ENCODE assay signal across 7 cellular contexts in the genomic region with DNA sequence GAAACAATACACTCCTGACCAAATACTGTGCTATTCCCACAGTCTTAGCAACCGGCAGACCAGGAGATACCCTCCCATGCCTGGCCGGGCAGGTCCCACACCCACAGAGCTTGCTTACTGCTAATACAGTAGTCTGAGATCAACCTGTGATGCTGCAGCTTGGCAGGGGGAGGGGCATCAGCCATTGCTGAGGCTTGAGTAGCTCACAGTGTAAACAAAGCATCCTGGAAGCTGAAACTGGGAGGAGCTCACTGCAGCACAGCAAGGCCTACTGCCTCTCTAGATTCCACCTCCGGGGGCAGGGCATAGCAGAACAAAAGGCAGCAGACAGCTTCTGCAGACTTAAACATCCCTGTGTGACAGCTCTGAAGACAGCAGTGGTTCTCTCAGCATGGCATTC.
DNase-seq lines count a peak whose midpoint lies in the region; ATAC-seq and TF ChIP-seq lines count a peak whose summit lies in the region.
"Not testable (repeated sequence)": the region's sequence is repeated elsewhere in the genome, so short reads cannot be mapped to it uniquely, and the experiment has no call there.

No MANE protein-coding gene starts in this region.

- TF ChIP-seq CTCF in LNCaP clone FGC (IDR thresholded peaks at IDR 0.05; ENCODE audit: control insufficient read depth, extremely low read depth, insufficient read depth); choroid plexus epithelial cell (conservative IDR thresholded peaks at IDR 0.05; ENCODE audit: low read depth, low read length); foreskin keratinocyte (conservative IDR thresholded peaks at IDR 0.05); left lung (IDR thresholded peaks at IDR 0.05): not testable (repeated sequence)

- DNase-seq in Daoy (ENCODE audit: low read depth) = peak; percentile 22
- DNase-seq in LNCaP clone FGC (ENCODE audit: low read depth) = peak; percentile 28
- DNase-seq in NCI-H2196 treated with DMSO at 0.1 percent for 48 hours (lab: John Stamatoyannopoulos, UW; ENCODE audit: unreplicated experiment) = peak; percentile 8
- DNase-seq in SHP77 treated with DMSO at 0.1 percent for 48 hours (lab: John Stamatoyannopoulos, UW) = peak; percentile 60
- peak; percentile 38 for DNase-seq in choroid plexus epithelial cell (ENCODE audit: low read depth)
- DNase-seq in foreskin keratinocyte = peak; percentile 28 to 44
- DNase-seq in left lung = peak in 1 of 2 donors; percentile 32

- H3K4me3 ChIP-seq in LNCaP clone FGC (ENCODE audit: low read depth, low read length); choroid plexus epithelial cell (ENCODE audit: low read depth, low read length); left lung: not testable (repeated sequence)

- not testable (repeated sequence) for H3K36me3 ChIP-seq in left lung

- H3K9me3 ChIP-seq in left lung = not testable (repeated sequence)

- ATAC-seq in foreskin keratinocyte (peak; percentile 50), left lung (peak; percentile 69)

- intact Hi-C loops in left lung (cut with DNase I) = not testable (repeated sequence)

- H3K27me3 ChIP-seq in foreskin keratinocyte = not testable (repeated sequence)
- H3K27me3 ChIP-seq in left lung = peaks cover 0 to 11% of the 10 kb centered on the region in 2 donors

- H3K4me1 ChIP-seq in foreskin keratinocyte, left lung: not testable (repeated sequence)

- H3K27ac ChIP-seq in foreskin keratinocyte, left lung: not testable (repeated sequence)
